Comparison of ENCODE assay signal across 1 cellular context in genomic region chr15:70243686-70244540, GRCh38.
A peak's percentile ranks its signal among the peaks of the same experiment; 100 is the strongest.
TF ChIP-seq lines count a peak whose summit lies in the region.

No MANE protein-coding gene starts in this region.

TF ChIP-seq in Ishikawa, 13 proteins besides CTCF, POLR2A, EP300 and RAD21 (continued from another document):
- TF ChIP-seq, protein P1, sequence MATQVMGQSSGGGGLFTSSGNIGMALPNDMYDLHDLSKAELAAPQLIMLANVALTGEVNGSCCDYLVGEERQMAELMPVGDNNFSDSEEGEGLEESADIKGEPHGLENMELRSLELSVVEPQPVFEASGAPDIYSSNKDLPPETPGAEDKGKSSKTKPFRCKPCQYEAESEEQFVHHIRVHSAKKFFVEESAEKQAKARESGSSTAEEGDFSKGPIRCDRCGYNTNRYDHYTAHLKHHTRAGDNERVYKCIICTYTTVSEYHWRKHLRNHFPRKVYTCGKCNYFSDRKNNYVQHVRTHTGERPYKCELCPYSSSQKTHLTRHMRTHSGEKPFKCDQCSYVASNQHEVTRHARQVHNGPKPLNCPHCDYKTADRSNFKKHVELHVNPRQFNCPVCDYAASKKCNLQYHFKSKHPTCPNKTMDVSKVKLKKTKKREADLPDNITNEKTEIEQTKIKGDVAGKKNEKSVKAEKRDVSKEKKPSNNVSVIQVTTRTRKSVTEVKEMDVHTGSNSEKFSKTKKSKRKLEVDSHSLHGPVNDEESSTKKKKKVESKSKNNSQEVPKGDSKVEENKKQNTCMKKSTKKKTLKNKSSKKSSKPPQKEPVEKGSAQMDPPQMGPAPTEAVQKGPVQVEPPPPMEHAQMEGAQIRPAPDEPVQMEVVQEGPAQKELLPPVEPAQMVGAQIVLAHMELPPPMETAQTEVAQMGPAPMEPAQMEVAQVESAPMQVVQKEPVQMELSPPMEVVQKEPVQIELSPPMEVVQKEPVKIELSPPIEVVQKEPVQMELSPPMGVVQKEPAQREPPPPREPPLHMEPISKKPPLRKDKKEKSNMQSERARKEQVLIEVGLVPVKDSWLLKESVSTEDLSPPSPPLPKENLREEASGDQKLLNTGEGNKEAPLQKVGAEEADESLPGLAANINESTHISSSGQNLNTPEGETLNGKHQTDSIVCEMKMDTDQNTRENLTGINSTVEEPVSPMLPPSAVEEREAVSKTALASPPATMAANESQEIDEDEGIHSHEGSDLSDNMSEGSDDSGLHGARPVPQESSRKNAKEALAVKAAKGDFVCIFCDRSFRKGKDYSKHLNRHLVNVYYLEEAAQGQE (IDR thresholded peaks at IDR 0.05; ENCODE audit: low read depth), result no peak
- TF ChIP-seq NFIC (IDR thresholded peaks at IDR 0.05), result peak; percentile 61
- no peak for TF ChIP-seq USF1 (IDR thresholded peaks at IDR 0.05)
